10 cellular contexts compared by ENCODE assay signal in genomic region chr1:64476251-64476952, GRCh38.
A peak's percentile ranks its signal among the peaks of the same experiment; 100 is the strongest.
DNase-seq lines count a peak whose midpoint lies in the region; ATAC-seq and TF ChIP-seq lines count a peak whose summit lies in the region.
"Had no signal": no experiment of that assay in that cellular context is flagged by ENCODE, and none has a peak within 500 bp of the region (broad histone marks: within the 10 kb centered on the region; RNA-seq: fewer than 3 reads in every experiment).

No MANE protein-coding gene starts in this region.

- no peaks in the 10 kb centered on the region for H3K36me3 Mint-ChIP-seq in nephron (ENCODE audit: low read depth)

- no peaks in the 10 kb centered on the region for H3K27me3 Mint-ChIP-seq in nephron (ENCODE audit: low read depth)

- no peak for ATAC-seq in GM18861 (IDR thresholded peaks at IDR 0.05; ENCODE audit: unreplicated experiment)

- TF ChIP-seq CTCF in AG09309 (IDR thresholded peaks at IDR 0.05; ENCODE audit: control insufficient read depth, insufficient read depth, low read depth, low read length, missing control alignments) (no peak), nephron (IDR thresholded peaks at IDR 0.05; ENCODE audit: unreplicated experiment in 3 of 3) (no peak)

- peak overlapping the region; percentile 27 to 52 (median 28) for H3K4me3 Mint-ChIP-seq in nephron

- peaks cover 72% of the 10 kb centered on the region for H3K4me1 Mint-ChIP-seq in nephron

- DNase-seq in AG09309 (ENCODE audit: low read depth) (peak; percentile 50), NCI-H69 (lab: John Stamatoyannopoulos, UW) (peak; percentile 9), fibroblast of gingiva (ENCODE audit: low read depth) (peak; percentile 56), NCI-H510A treated with DMSO at 0.1 percent for 48 hours (lab: John Stamatoyannopoulos, UW) (no peak), NOMO-1 treated with dmso at 0.1 percent for 144 hours (lab: John Stamatoyannopoulos, UW; ENCODE audit: unreplicated experiment) (no peak), NCI-H187 treated with DMSO at 0.1 percent for 48 hours (lab: John Stamatoyannopoulos, UW) (no peak)
- DNase-seq: DMS153, OCI-M1 had no signal

- no peaks in the 10 kb centered on the region for H3K9me3 Mint-ChIP-seq in nephron

- no peak overlapping the region for H3K4me3 ChIP-seq in AG09309 (ENCODE audit: control insufficient read depth, low read depth, low read length)

- H3K27ac Mint-ChIP-seq in nephron = peak overlapping the region; percentile 81 to 85 (median 83)

Comparison
In these comparisons a context has a peak if more than half of its experiments do, and no peak if none do; other contexts are left out.
1. DNase-seq: peak in AG09309 (single experiment), NCI-H69 (single experiment) and fibroblast of gingiva (single experiment); none in NCI-H510A treated with DMSO at 0.1 percent for 48 hours (single experiment), NOMO-1 treated with dmso at 0.1 percent for 144 hours (single experiment) and NCI-H187 treated with DMSO at 0.1 percent for 48 hours (single experiment).